In the genomic region with DNA sequence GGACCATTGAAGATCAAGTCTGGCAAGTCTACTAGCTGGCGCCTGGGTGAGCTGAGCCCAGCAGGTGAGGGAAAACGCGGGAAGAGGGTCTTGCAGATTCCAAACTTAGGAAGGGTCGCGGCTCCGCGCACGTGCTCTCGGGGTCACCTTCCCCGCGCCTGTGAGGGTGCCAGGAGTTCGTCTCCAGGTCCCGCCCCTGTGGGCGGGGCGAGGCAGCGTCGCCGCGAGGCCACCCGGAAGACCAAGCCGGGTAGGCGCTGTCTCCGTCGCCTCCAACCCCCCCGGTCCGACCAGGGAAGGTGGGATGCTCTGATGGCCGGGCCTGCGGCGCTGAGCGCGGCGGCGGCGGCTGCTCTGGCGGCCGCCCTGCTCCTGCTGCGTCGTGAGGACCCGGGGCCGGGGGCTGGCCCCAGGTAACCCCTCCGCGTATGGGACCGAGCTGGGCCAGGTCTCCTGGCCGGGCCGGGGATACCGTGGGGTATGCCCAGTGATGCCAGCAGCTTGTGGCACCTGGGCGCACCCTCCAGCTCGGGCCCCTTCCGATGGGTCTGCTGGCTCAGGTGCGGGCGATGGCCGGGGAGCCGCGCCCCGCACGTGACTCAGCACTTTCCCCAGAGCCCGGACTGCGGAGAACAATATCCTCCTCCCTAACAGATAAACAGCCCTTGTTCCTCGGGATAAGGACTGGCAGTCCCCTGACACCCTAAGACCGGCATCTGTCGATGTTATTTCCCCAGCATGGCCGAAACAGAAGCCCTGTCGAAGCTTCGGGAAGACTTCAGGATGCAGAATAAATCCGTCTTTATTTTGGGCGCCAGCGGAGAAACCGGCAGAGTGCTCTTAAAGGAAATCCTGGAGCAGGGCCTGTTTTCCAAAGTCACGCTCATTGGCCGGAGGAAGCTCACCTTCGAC, we compare ENCODE assay signal across 8 cellular contexts. TPM values are rescaled to one million over a fixed set of nuclear protein-coding genes. Genes with fewer than 3 reads are reported as not detected.
DNase-seq lines count a peak whose midpoint lies in the region; ATAC-seq and TF ChIP-seq lines count a peak whose summit lies in the region.

A gene (plus strand): TSS at position 215 of the 912 bp plus-strand sequence. CDS start 524 bp downstream, at position 739.

- 4% methylated on average over 71 of the region's 71 CpGs for WGBS in right cardiac atrium

- peak within 1 kb of the TSS; percentile 78 for H3K4me3 ChIP-seq in right cardiac atrium (ENCODE audit: low read length)
- H3K4me3 ChIP-seq in uterus, result peak within 1 kb of the TSS; percentile 63 to 70

- DNase-seq in COLO668 (lab: John Stamatoyannopoulos, UW; ENCODE audit: unreplicated experiment), result peak; percentile 82
- DNase-seq in HT-29 (ENCODE audit: low spot score), result peak; percentile 75
- DNase-seq in SW480 (ENCODE audit: low spot score), result peak; percentile 83
- DNase-seq in amygdala (lab: John Stamatoyannopoulos, UW), result peak in 48 of 56 donors; percentile 10 to 81 (median 61)
- peak; percentile 78 to 91 (median 90) for DNase-seq in right cardiac atrium
- no peak for DNase-seq in pulmonary artery endothelial cell (ENCODE audit: low read depth, low spot score)
- peak; percentile 56 to 72 for DNase-seq in uterus

- ATAC-seq in GM19467 (IDR thresholded peaks at IDR 0.05; ENCODE audit: unreplicated experiment) (peak; percentile 97), right cardiac atrium (peak; percentile 93 to 95)

- TF ChIP-seq POLR2A in uterus (IDR thresholded peaks at IDR 0.05), result peak in 1 of 2 donors; percentile 44

- H3K27me3 ChIP-seq in right cardiac atrium (ENCODE audit: control insufficient read depth, insufficient read depth), result no peaks in the 10 kb centered on the region
- no peaks in the 10 kb centered on the region for H3K27me3 ChIP-seq in uterus

- H3K4me1 ChIP-seq in right cardiac atrium (ENCODE audit: control insufficient read depth, insufficient read depth, low read length), result peaks cover 3% of the 10 kb centered on the region
- H3K4me1 ChIP-seq in uterus, result no peaks in the 10 kb centered on the region

- no peak for TF ChIP-seq CTCF in uterus (IDR thresholded peaks at IDR 0.05)

- H3K36me3 ChIP-seq in uterus, result no peaks in the 10 kb centered on the region

- intact Hi-C loops in right cardiac atrium (cut with DNase I), result no loop called here
- intact Hi-C loops in uterus (cut with DNase I; ENCODE audit: low total_unique reads), result no loop called here

- H3K9me3 ChIP-seq in right cardiac atrium (ENCODE audit: control insufficient read depth, low read length) (no peaks in the 10 kb centered on the region), uterus (no peaks in the 10 kb centered on the region)

- H3K27ac ChIP-seq in right cardiac atrium (ENCODE audit: low read length) (peak within 1 kb of the TSS; percentile 34), uterus (peak within 1 kb of the TSS; percentile 70 to 82)

RNA-seq across cellular contexts. Expression of the gene that starts here (rescaled TPM):
- 75.6 and 84.8 TPM in 2 replicates for total RNA-seq in HT-29 (2014; rRNA removed; shearing (Covaris generic))
- total RNA-seq in right cardiac atrium (10 to 100 TPM; 12.7 to 22.0 (median 17.2) TPM), pulmonary artery endothelial cell (52.8 and 118 TPM in 2 replicates), uterus (10 to 100 TPM in 2 of 4 donors, 1 to 10 TPM in 2; 2.7 to 17.8 (median 9.3) TPM)
- polyA plus RNA-seq in right cardiac atrium, result 18.4 TPM
